In genomic region chr10:34504534-34504933, GRCh38 we compare ENCODE assay signal across 9 cellular contexts.
DNase-seq lines count a peak whose midpoint lies in the region; ATAC-seq and TF ChIP-seq lines count a peak whose summit lies in the region.
"Had no signal": no experiment of that assay in that cellular context is flagged by ENCODE, and none has a peak within 500 bp of the region (broad histone marks: within the 10 kb centered on the region; RNA-seq: fewer than 3 reads in every experiment).

No MANE protein-coding gene starts in this region.

- no peak overlapping the region for H3K4me3 ChIP-seq in MG63
- no peak overlapping the region for H3K4me3 ChIP-seq in mesendoderm (ENCODE audit: low read length)

- H3K4ac ChIP-seq in mesendoderm (ENCODE audit: low read depth, low read length): no peak overlapping the region

- WGBS in mesendoderm (ENCODE audit: extremely low coverage, insufficient coverage, low lambda C conversion rate): no CpG with 5 or more reads among the region's 3 CpGs

- H3K79me1 ChIP-seq in mesendoderm (ENCODE audit: low read length): peaks cover 5% of the 10 kb centered on the region

- H3K18ac ChIP-seq in mesendoderm (ENCODE audit: low read length): no peak overlapping the region

- H2BK120ac ChIP-seq in mesendoderm (ENCODE audit: low read depth, low read length): no peak overlapping the region

- peaks cover 11% of the 10 kb centered on the region for H3K4me1 ChIP-seq in mesendoderm (ENCODE audit: control insufficient read depth, low read depth, low read length)

- H4K5ac ChIP-seq in mesendoderm (ENCODE audit: low read length): no peak overlapping the region

- no peaks in the 10 kb centered on the region for H3K27me3 ChIP-seq in MG63
- no peaks in the 10 kb centered on the region for H3K27me3 ChIP-seq in mesendoderm (ENCODE audit: insufficient read depth, low read length, poor library complexity)

- no peaks in the 10 kb centered on the region for H3K9me3 ChIP-seq in MG63

- no peak overlapping the region for H3K4me2 ChIP-seq in mesendoderm (ENCODE audit: low read length)

- H2AK5ac ChIP-seq in mesendoderm (ENCODE audit: low read length): no peak overlapping the region

- no peaks in the 10 kb centered on the region for H3K9me3 Mint-ChIP-seq in brain

- no peak overlapping the region for H4K8ac ChIP-seq in mesendoderm (ENCODE audit: low read depth, low read length)

- peak; percentile 10 for DNase-seq in MG63
- peak; percentile 95 for DNase-seq in mesendoderm
- no peak for DNase-seq in posterior cingulate gyrus
- DNase-seq in stimulated activated CD4-positive, alpha-beta T cell treated with anti-CD3 and anti-CD28 coated beads, Interleukin-4, amount 100 ng/mL, for 1 hour: no peak
- DNase-seq in SK-N-DZ (ENCODE audit: low spot score): no peak
- DNase-seq: stimulated activated CD4-positive, alpha-beta T cell treated with anti-CD3 and anti-CD28 coated beads, Interleukin-1b, Interleukin-23, amount 100 ng/mL, for 48 hours had no signal

- no peaks in the 10 kb centered on the region for H3K36me3 ChIP-seq in MG63
- H3K36me3 ChIP-seq in mesendoderm (ENCODE audit: control insufficient read depth, insufficient read depth, low read length): no peaks in the 10 kb centered on the region

- no peak overlapping the region for H3K27ac ChIP-seq in mesendoderm (ENCODE audit: low read depth, low read length)

- H3K27me3 Mint-ChIP-seq in brain: no peaks in the 10 kb centered on the region

- no peak overlapping the region for H3K9ac ChIP-seq in mesendoderm (ENCODE audit: low read length)

- peak overlapping the region in 1 of 5 experiments; percentile 26 for H3K4me3 Mint-ChIP-seq in brain

- intact Hi-C loops in posterior cingulate gyrus (cut with DNase I): no loop called here

- no peak for TF ChIP-seq CTCF in brain (conservative IDR thresholded peaks at IDR 0.05)

- no peak overlapping the region for H3K56ac ChIP-seq in mesendoderm (ENCODE audit: low read length)

- peak overlapping the region in 4 of 5 experiments; percentile 48 to 84 (median 63) for H3K27ac Mint-ChIP-seq in brain

- peaks cover 52% of the 10 kb centered on the region for H3K4me1 Mint-ChIP-seq in brain

- ATAC-seq in GM19463 (IDR thresholded peaks at IDR 0.05; ENCODE audit: unreplicated experiment) (peak; percentile 73), HG02938 (IDR thresholded peaks at IDR 0.05; ENCODE audit: unreplicated experiment) (no peak)

- H3K79me2 ChIP-seq in mesendoderm (ENCODE audit: control insufficient read depth, insufficient read depth, low read length): no peaks in the 10 kb centered on the region

- H3K36me3 Mint-ChIP-seq in brain: peaks cover 8% of the 10 kb centered on the region

- H2BK15ac ChIP-seq in mesendoderm (replicated peaks; ENCODE audit: low read depth): no peak overlapping the region

- H2BK5ac ChIP-seq in mesendoderm (ENCODE audit: low read length): no peak overlapping the region

- no peak overlapping the region for H3K23ac ChIP-seq in mesendoderm (ENCODE audit: low read length)

Comparison
In these comparisons a context has a peak if more than half of its experiments do, and no peak if none do; other contexts are left out.
1. DNase-seq: peak in MG63 (single experiment) and mesendoderm (single experiment); none in posterior cingulate gyrus (0 of 10), stimulated activated CD4-positive, alpha-beta T cell treated with anti-CD3 and anti-CD28 coated beads, Interleukin-4, amount 100 ng/mL, for 1 hour (single experiment) and SK-N-DZ (single experiment).